Comparison of ENCODE assay signal across 19 cellular contexts in genomic region chr17:2368383-2368782, GRCh38. TPM values are rescaled to one million over a fixed set of nuclear protein-coding genes. Genes with fewer than 3 reads are reported as not detected.
DNase-seq lines count a peak whose midpoint lies in the region; ATAC-seq and TF ChIP-seq lines count a peak whose summit lies in the region.
"Had no signal": no experiment of that assay in that cellular context is flagged by ENCODE, and none has a peak within 500 bp of the region (broad histone marks: within the 10 kb centered on the region; RNA-seq: fewer than 3 reads in every experiment).

No MANE protein-coding gene starts in this region.

- H4K20me1 ChIP-seq in GM23248 (ENCODE audit: insufficient read depth): no peaks in the 10 kb centered on the region

- H3F3A ChIP-seq in GM23248 (ENCODE audit: insufficient read depth): no peaks in the 10 kb centered on the region

- peak; percentile 13 for ATAC-seq in Right ventricle myocardium inferior
- ATAC-seq in left colon: peak; percentile 51
- no peak for ATAC-seq in GM18505 (IDR thresholded peaks at IDR 0.05; ENCODE audit: unreplicated experiment)
- ATAC-seq: GM12878, HCT116 had no signal

- no peak overlapping the region for H3K9ac ChIP-seq in GM23248

- 82% methylated on average over 8 of the region's 8 CpGs for WGBS in esophagus muscularis mucosa
- 62 to 76% methylated on average over 3 to 8 of the region's 8 CpGs for WGBS in GM23248 (ENCODE audit: low coverage in 1 of 2, low lambda C conversion rate in 2 of 2, missing lambda C conversion rate in 2 of 2), 2 experiments

- H2AFZ ChIP-seq in GM23248: no peak overlapping the region

- no peaks in the 10 kb centered on the region for H3K79me2 ChIP-seq in GM23248 (ENCODE audit: insufficient read depth)

- TF ChIP-seq CTCF in esophagus muscularis mucosa (IDR thresholded peaks at IDR 0.05): no peak

- H3K4me2 ChIP-seq in GM23248 (ENCODE audit: unreplicated experiment): no peak overlapping the region

- no peaks in the 10 kb centered on the region for H3K9me2 ChIP-seq in GM23248 (ENCODE audit: insufficient read depth)

- in situ Hi-C loops in GM23248 (cut with MboI): no loop called here

- DNase-seq in Right ventricle myocardium inferior (ENCODE audit: missing footprints): peak; percentile 60
- DNase-seq in cardiac septum (ENCODE audit: low spot score): no peak
- no peak for DNase-seq in esophagus muscularis mucosa (ENCODE audit: extremely low spot score)
- DNase-seq in left colon: no peak
- no peak for DNase-seq in T-helper 2 cell
- DNase-seq in GM23248: no peak
- DNase-seq in stimulated activated CD4-positive, alpha-beta T cell treated with anti-CD3 and anti-CD28 coated beads, Interleukin-4, amount 100 ng/mL, for 1 hour: no peak
- DNase-seq: 8988T; CD4-positive, CD25-positive, alpha-beta regulatory T cell; COR-L47; GOT3; MM.1S; NCI-H1092; NCI-H1436 treated with DMSO at 0.1 percent for 48 hours; NCI-H2081; OCI-M1 had no signal

- peak overlapping the region in 3 of 4 donors; percentile 4 to 47 (median 39) for H3K27ac ChIP-seq in esophagus muscularis mucosa (replicated peaks in 1 of 4)
- no peak overlapping the region for H3K27ac ChIP-seq in GM23248

- peaks cover 7 to 79% (median 72%) of the 10 kb centered on the region in 4 donors for H3K36me3 ChIP-seq in esophagus muscularis mucosa
- no peaks in the 10 kb centered on the region for H3K36me3 ChIP-seq in GM23248 (ENCODE audit: low read depth)

- intact Hi-C loops in Right ventricle myocardium inferior (cut with DNase I): no loop called here
- intact Hi-C loops in cardiac septum (cut with DNase I): no loop called here
- intact Hi-C loops in esophagus muscularis mucosa (cut with DNase I): no loop called here
- intact Hi-C loops in left colon (cut with DNase I, micrococcal nuclease): no loop called here

- H3K9me3 ChIP-seq in esophagus muscularis mucosa (no peaks in the 10 kb centered on the region), GM23248 (ENCODE audit: low read depth) (no peaks in the 10 kb centered on the region)

- TF ChIP-seq EP300 in esophagus muscularis mucosa (IDR thresholded peaks at IDR 0.05): no peak

- H3K4me3 ChIP-seq in esophagus muscularis mucosa (no peak overlapping the region), GM23248 (no peak overlapping the region)
- H3K4me3 ChIP-seq: GM12878 had no signal

- no peaks in the 10 kb centered on the region for H3K27me3 ChIP-seq in esophagus muscularis mucosa
- no peaks in the 10 kb centered on the region for H3K27me3 ChIP-seq in GM23248 (replicated peaks; ENCODE audit: insufficient read depth)

- no peak for TF ChIP-seq POLR2A in esophagus muscularis mucosa (IDR thresholded peaks at IDR 0.05; ENCODE audit: low read depth)
- TF ChIP-seq POLR2A in GM18505 (IDR thresholded peaks at IDR 0.05; ENCODE audit: borderline replicate concordance, extremely low read depth, insufficient read depth, insufficient read length): no peak

- peaks cover 32 to 49% (median 40%) of the 10 kb centered on the region in 4 donors for H3K4me1 ChIP-seq in esophagus muscularis mucosa
- H3K4me1 ChIP-seq in GM23248 (ENCODE audit: insufficient read depth): no peaks in the 10 kb centered on the region

RNA-seq across cellular contexts. Expression of gene SGSM2, which starts 31.1 kb away (rescaled TPM):
- total RNA-seq in Right ventricle myocardium inferior (26.3 TPM), cardiac septum (35.5 TPM), esophagus muscularis mucosa (10 to 100 TPM; 32.0 to 72.2 (median 37.8) TPM), left colon (10 to 100 TPM; 29.6 to 35.3 TPM)
- 29.2 and 32.3 TPM in 2 replicates for total RNA-seq in GM23248 (2014; rRNA removed; shearing (Covaris generic))
- 17.8 and 19.8 TPM in 2 replicates for polyA plus RNA-seq in GM23248 (2016; fragmentation: Nextera tagmentation; extraction: Ambion mirVana)

RNA-seq across cellular contexts. Expression of gene TSR1, which starts 32.1 kb away (rescaled TPM):
- total RNA-seq in Right ventricle myocardium inferior: 20.2 TPM
- 23.0 TPM for total RNA-seq in cardiac septum
- total RNA-seq in esophagus muscularis mucosa: 10 to 100 TPM; 49.0 to 57.2 (median 55.1) TPM
- 10 to 100 TPM; 11.8 to 16.4 TPM for total RNA-seq in left colon
- 44.6 and 73.3 TPM in 2 replicates for total RNA-seq in GM23248 (2014; rRNA removed; shearing (Covaris generic))
- 45.7 and 46.9 TPM in 2 replicates for polyA plus RNA-seq in GM23248 (2016; fragmentation: Nextera tagmentation; extraction: Ambion mirVana)

RNA-seq across cellular contexts. Expression of gene MNT, which starts 32.5 kb away (rescaled TPM):
- 10.9 TPM for total RNA-seq in Right ventricle myocardium inferior
- 12.9 TPM for total RNA-seq in cardiac septum
- total RNA-seq in esophagus muscularis mucosa: 10 to 100 TPM; 10.8 to 17.4 (median 13.8) TPM
- 10 to 100 TPM; 22.3 to 25.6 TPM for total RNA-seq in left colon
- total RNA-seq in GM23248 (2014; rRNA removed; shearing (Covaris generic)): 3.7 and 6.2 TPM in 2 replicates
- 6.2 and 8.2 TPM in 2 replicates for polyA plus RNA-seq in GM23248 (2016; fragmentation: Nextera tagmentation; extraction: Ambion mirVana)
